ENCODE assay signal across 9 cellular contexts in genomic region chr18:62189208-62189607, GRCh38. TPM values are rescaled to one million over a fixed set of nuclear protein-coding genes. Genes with fewer than 3 reads are reported as not detected.
DNase-seq lines count a peak whose midpoint lies in the region; ATAC-seq and TF ChIP-seq lines count a peak whose summit lies in the region.
"Had no signal": no experiment of that assay in that cellular context is flagged by ENCODE, and none has a peak within 500 bp of the region (broad histone marks: within the 10 kb centered on the region; RNA-seq: fewer than 3 reads in every experiment).

No MANE protein-coding gene starts in this region.

- POLR2A ChIA-PET in CD8-positive, alpha-beta T cell (lab: Charles Lee), result no interaction called here

- ATAC-seq in CD8-positive, alpha-beta T cell, result no peak
- ATAC-seq in natural killer cell treated with Interleukin-12 subunit alpha and Interleukin-12 subunit beta and Interleukin-15 and Interleukin-18, amount 100 ng/mL, for 72 hours, result no peak

- no peaks in the 10 kb centered on the region for H3K36me3 ChIP-seq in CD8-positive, alpha-beta T cell (ENCODE audit: insufficient read depth, low read length)
- no peaks in the 10 kb centered on the region for H3K36me3 ChIP-seq in Loucy (ENCODE audit: insufficient read depth, low read length)

- H3K79me2 ChIP-seq in Loucy (ENCODE audit: insufficient read depth, low read length), result peaks cover 89% of the 10 kb centered on the region

- H3K9me3 Mint-ChIP-seq in CD8-positive, alpha-beta T cell, result no peaks in the 10 kb centered on the region
- no peaks in the 10 kb centered on the region for H3K9me3 Mint-ChIP-seq in natural killer cell treated with Interleukin-12 subunit alpha and Interleukin-12 subunit beta and Interleukin-15 and Interleukin-18, amount 100 ng/mL, for 72 hours
- peaks cover 0 to 2% (median 0%) of the 10 kb centered on the region in 7 donors for H3K9me3 Mint-ChIP-seq in CD14-positive monocyte

- no peaks in the 10 kb centered on the region for H3F3A ChIP-seq in Loucy (ENCODE audit: low read depth)

- H3K27ac Mint-ChIP-seq in CD8-positive, alpha-beta T cell, result no peak overlapping the region
- H3K27ac Mint-ChIP-seq in natural killer cell treated with Interleukin-12 subunit alpha and Interleukin-12 subunit beta and Interleukin-15 and Interleukin-18, amount 100 ng/mL, for 72 hours, result peak overlapping the region in 1 of 2 donors; percentile 95
- H3K27ac Mint-ChIP-seq in CD14-positive monocyte, result peak overlapping the region in 1 of 7 donors; percentile 3

- no peaks in the 10 kb centered on the region for H3K9me2 ChIP-seq in Loucy (replicated peaks; ENCODE audit: low read depth, low read length)

- peak overlapping the region; percentile 100 for H3K4me3 Mint-ChIP-seq in CD8-positive, alpha-beta T cell
- peak overlapping the region; percentile 100 for H3K4me3 Mint-ChIP-seq in natural killer cell treated with Interleukin-12 subunit alpha and Interleukin-12 subunit beta and Interleukin-15 and Interleukin-18, amount 100 ng/mL, for 72 hours
- H3K4me3 Mint-ChIP-seq in CD14-positive monocyte, result peak overlapping the region in 1 of 2 donors; percentile 70

- H3K27me3 Mint-ChIP-seq in CD8-positive, alpha-beta T cell (ENCODE audit: low read depth), result no peaks in the 10 kb centered on the region
- H3K27me3 Mint-ChIP-seq in natural killer cell treated with Interleukin-12 subunit alpha and Interleukin-12 subunit beta and Interleukin-15 and Interleukin-18, amount 100 ng/mL, for 72 hours, result no peaks in the 10 kb centered on the region
- H3K27me3 Mint-ChIP-seq in CD14-positive monocyte (ENCODE audit: low read depth in 3 of 3), result no peaks in the 10 kb centered on the region

- no peaks in the 10 kb centered on the region for H3K9me3 ChIP-seq in CD8-positive, alpha-beta T cell (ENCODE audit: low read length)
- 0 out of 2 replicates have a peak, but pooled peaks cover 4% of the 10 kb centered on the region for H3K9me3 ChIP-seq in Loucy (ENCODE audit: insufficient read depth, low read depth, low read length)

- TF ChIP-seq CTCF in CD8-positive, alpha-beta T cell (IDR thresholded peaks at IDR 0.05), result no peak
- TF ChIP-seq CTCF in Loucy (conservative IDR thresholded peaks at IDR 0.05; ENCODE audit: low read length) (no peak), choroid plexus epithelial cell (conservative IDR thresholded peaks at IDR 0.05; ENCODE audit: low read depth, low read length) (no peak), CD14-positive monocyte (IDR thresholded peaks at IDR 0.05) (no peak)

- CTCF ChIA-PET in CD8-positive, alpha-beta T cell (lab: Charles Lee), result interaction anchor here (1.0 to 1.4 kb wide), 2 partner anchors 58 to 60 kb away, joined by 3 read pairs; no protein-coding TSS in a partner anchor

- no peak overlapping the region for H2AFZ ChIP-seq in Loucy (ENCODE audit: low read length)

- intact Hi-C loops in CD8-positive, alpha-beta T cell (cut with DNase I, micrococcal nuclease), result loop anchor here (2.0 to 10.0 kb wide), 5 partner anchors 14 to 1786 kb away; partner anchors contain the start of genes SERPINB8 (in 1 of the 2) and VPS4B (in 1 of the 2)
- intact Hi-C loops in CD14-positive monocyte (cut with micrococcal nuclease), result loop anchor here (5.0 to 10.0 kb wide), 4 partner anchors 58 to 396 kb away; partner anchors contain the start of gene ZCCHC2 (in 2 of the 2)

- H3K4me1 Mint-ChIP-seq in CD8-positive, alpha-beta T cell (ENCODE audit: low read depth), result peaks cover 79% of the 10 kb centered on the region
- H3K4me1 Mint-ChIP-seq in natural killer cell treated with Interleukin-12 subunit alpha and Interleukin-12 subunit beta and Interleukin-15 and Interleukin-18, amount 100 ng/mL, for 72 hours (ENCODE audit: low read depth in 2 of 2), result peaks cover 46 to 62% of the 10 kb centered on the region in 2 donors
- peaks cover 72% of the 10 kb centered on the region for H3K4me1 Mint-ChIP-seq in CD14-positive monocyte

- H3K9ac ChIP-seq in Loucy (ENCODE audit: low read depth, low read length, poor library complexity, severe bottlenecking), result peak overlapping the region; percentile 91

- no peaks in the 10 kb centered on the region for H3K27me3 ChIP-seq in CD8-positive, alpha-beta T cell (ENCODE audit: insufficient read depth, low read length)
- peaks cover 7% of the 10 kb centered on the region for H3K27me3 ChIP-seq in Loucy (ENCODE audit: insufficient read depth, low read length, poor library complexity, severe bottlenecking)

- peaks cover 32% of the 10 kb centered on the region for H3K36me3 Mint-ChIP-seq in CD8-positive, alpha-beta T cell
- H3K36me3 Mint-ChIP-seq in natural killer cell treated with Interleukin-12 subunit alpha and Interleukin-12 subunit beta and Interleukin-15 and Interleukin-18, amount 100 ng/mL, for 72 hours, result peaks cover 11% of the 10 kb centered on the region
- peaks cover 4 to 11% of the 10 kb centered on the region in 2 donors for H3K36me3 Mint-ChIP-seq in CD14-positive monocyte

- H3K27ac ChIP-seq in CD8-positive, alpha-beta T cell (ENCODE audit: low read depth, low read length), result no peak overlapping the region

- no peak for DNase-seq in CD8-positive, alpha-beta T cell
- DNase-seq in choroid plexus epithelial cell (ENCODE audit: low read depth) (no peak), NOMO-1 treated with dmso at 0.1 percent for 144 hours (lab: John Stamatoyannopoulos, UW; ENCODE audit: unreplicated experiment) (no peak), kidney glomerular epithelial cell (lab: John Stamatoyannopoulos, UW) (no peak), CD14-positive monocyte (ENCODE audit: low spot score) (no peak), putamen (ENCODE audit: low spot score) (no peak)
- DNase-seq in natural killer cell treated with Interleukin-12 subunit alpha and Interleukin-12 subunit beta and Interleukin-15 and Interleukin-18, amount 100 ng/mL, for 72 hours (ENCODE audit: low spot score), result no peak
- DNase-seq: NCI-H526 treated with DMSO at 0.1 percent for 48 hours had no signal

- H3K4me2 ChIP-seq in Loucy (ENCODE audit: low read depth, low read length, poor library complexity, severe bottlenecking), result peak overlapping the region; percentile 98

- peaks cover 49% of the 10 kb centered on the region for H3K4me1 ChIP-seq in CD8-positive, alpha-beta T cell (ENCODE audit: insufficient read depth, low read length)
- peaks cover 51% of the 10 kb centered on the region for H3K4me1 ChIP-seq in Loucy (ENCODE audit: insufficient read depth, low read length, poor library complexity, severe bottlenecking)

- peak overlapping the region; percentile 25 for H3K4me3 ChIP-seq in CD8-positive, alpha-beta T cell (ENCODE audit: low read depth, low read length)
- peak overlapping the region; percentile 99 for H3K4me3 ChIP-seq in Loucy (ENCODE audit: low read length, poor library complexity, severe bottlenecking)
- H3K4me3 ChIP-seq in choroid plexus epithelial cell (ENCODE audit: low read depth, low read length), result peak overlapping the region; percentile 26

- H4K20me1 ChIP-seq in Loucy (ENCODE audit: insufficient read depth, low read length, poor library complexity, severe bottlenecking), result peaks cover 49% of the 10 kb centered on the region

RNA-seq across cellular contexts. Expression of gene RELCH, which starts 2.2 kb away (rescaled TPM):
- total RNA-seq in CD8-positive, alpha-beta T cell, result 10 to 100 TPM; 39.2 to 40.5 TPM
- 10 to 100 TPM; 38.9 to 56.3 TPM for total RNA-seq in natural killer cell treated with Interleukin-12 subunit alpha and Interleukin-12 subunit beta and Interleukin-15 and Interleukin-18, amount 100 ng/mL, for 72 hours
- polyA plus RNA-seq in CD14-positive monocyte, result 1 to 10 TPM; 3.8 to 4.9 TPM

RNA-seq across cellular contexts. Expression of gene PIGN, which starts 2.4 kb away (rescaled TPM):
- 1 to 10 TPM; 8.1 to 9.9 TPM for total RNA-seq in CD8-positive, alpha-beta T cell
- 10 to 100 TPM; 35.7 to 53.6 TPM for total RNA-seq in natural killer cell treated with Interleukin-12 subunit alpha and Interleukin-12 subunit beta and Interleukin-15 and Interleukin-18, amount 100 ng/mL, for 72 hours
- polyA plus RNA-seq in CD14-positive monocyte, result 10 to 100 TPM; 14.6 to 14.7 TPM

Comparison
In these comparisons a context has a peak if more than half of its experiments do, and no peak if none do; other contexts are left out.
1. H3K4me3 ChIP-seq: peak in every context shown above with its lines; median percentile 99 in Loucy; 26 in choroid plexus epithelial cell; 25 in CD8-positive, alpha-beta T cell.